1 cellular context compared by ENCODE assay signal in the genomic region with DNA sequence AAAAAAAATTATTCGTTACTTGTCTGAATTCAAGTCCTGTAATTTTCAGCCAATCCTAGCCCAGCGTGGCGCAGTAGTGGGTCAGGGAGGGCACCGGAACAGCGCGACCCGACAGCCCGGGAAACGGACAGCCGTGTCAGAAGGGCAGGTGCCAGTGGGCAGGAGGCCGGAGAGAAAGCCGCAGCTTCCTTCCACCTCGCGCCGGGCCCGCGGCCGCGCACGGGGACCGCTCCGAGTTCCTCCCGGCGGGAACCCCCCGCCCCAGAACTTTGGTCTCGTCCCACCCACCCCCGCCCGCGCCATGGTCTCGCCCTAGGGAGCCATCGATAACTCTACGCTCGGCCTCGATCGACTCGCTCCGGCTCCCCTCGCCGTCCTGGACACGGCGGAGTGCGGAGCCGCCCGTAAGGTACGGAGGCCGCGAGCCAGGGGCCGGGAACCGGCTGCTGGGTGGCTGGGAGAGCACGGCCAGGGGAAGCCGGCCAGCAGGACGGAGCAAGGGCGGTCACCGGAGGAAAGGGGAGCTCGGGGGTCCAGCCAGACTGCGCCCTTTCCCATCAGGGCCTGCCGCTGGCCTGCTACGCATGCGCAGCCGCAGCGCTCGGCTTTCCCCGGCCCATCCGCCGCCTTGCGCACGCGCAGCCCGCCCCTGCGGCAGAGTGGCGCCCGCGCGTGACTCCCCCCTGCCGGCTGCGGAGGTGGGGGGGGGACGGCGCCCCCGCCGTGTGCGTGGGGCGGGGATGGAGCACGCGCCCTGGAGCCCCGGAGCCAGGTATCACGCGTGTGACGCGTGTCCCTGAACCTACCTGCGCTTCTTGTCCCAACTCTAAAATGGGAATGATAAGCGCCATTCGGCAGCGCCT.
A peak's percentile ranks its signal among the peaks of the same experiment; 100 is the strongest.
TF ChIP-seq lines count a peak whose summit lies in the region.

A gene with protein sequence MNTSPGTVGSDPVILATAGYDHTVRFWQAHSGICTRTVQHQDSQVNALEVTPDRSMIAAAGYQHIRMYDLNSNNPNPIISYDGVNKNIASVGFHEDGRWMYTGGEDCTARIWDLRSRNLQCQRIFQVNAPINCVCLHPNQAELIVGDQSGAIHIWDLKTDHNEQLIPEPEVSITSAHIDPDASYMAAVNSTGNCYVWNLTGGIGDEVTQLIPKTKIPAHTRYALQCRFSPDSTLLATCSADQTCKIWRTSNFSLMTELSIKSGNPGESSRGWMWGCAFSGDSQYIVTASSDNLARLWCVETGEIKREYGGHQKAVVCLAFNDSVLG (plus strand): TSS at position 351 of the 863 bp plus-strand sequence. CDS start 632 bp downstream, outside the sequence.

TF ChIP-seq in HepG2, 621 proteins besides CTCF, POLR2A, EP300 and RAD21 (continued from another document and continues in another):
- peak; percentile 64; the same call in 1 of the 2 replicates for TF ChIP-seq ZNF747 (CRISPR knock-in tag; IDR thresholded peaks at IDR 0.05; ENCODE audit: borderline replicate concordance)
- TF ChIP-seq, protein P1, sequence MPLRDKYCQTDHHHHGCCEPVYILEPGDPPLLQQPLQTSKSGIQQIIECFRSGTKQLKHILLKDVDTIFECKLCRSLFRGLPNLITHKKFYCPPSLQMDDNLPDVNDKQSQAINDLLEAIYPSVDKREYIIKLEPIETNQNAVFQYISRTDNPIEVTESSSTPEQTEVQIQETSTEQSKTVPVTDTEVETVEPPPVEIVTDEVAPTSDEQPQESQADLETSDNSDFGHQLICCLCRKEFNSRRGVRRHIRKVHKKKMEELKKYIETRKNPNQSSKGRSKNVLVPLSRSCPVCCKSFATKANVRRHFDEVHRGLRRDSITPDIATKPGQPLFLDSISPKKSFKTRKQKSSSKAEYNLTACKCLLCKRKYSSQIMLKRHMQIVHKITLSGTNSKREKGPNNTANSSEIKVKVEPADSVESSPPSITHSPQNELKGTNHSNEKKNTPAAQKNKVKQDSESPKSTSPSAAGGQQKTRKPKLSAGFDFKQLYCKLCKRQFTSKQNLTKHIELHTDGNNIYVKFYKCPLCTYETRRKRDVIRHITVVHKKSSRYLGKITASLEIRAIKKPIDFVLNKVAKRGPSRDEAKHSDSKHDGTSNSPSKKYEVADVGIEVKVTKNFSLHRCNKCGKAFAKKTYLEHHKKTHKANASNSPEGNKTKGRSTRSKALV (CRISPR knock-in tag; IDR thresholded peaks at IDR 0.05) = no peak
- no peak for TF ChIP-seq SRSF1 (optimal IDR thresholded peaks at IDR 0.05; ENCODE audit: low read depth, low read length)
- no peak for TF ChIP-seq ZSCAN30 (CRISPR knock-in tag; IDR thresholded peaks at IDR 0.05)
- no peak for TF ChIP-seq NFIC (IDR thresholded peaks at IDR 0.05; ENCODE audit: low read length)
- no peak; the same call in none of the 2 replicates for TF ChIP-seq MEIS2 (CRISPR knock-in tag; IDR thresholded peaks at IDR 0.05)
- no peak for TF ChIP-seq ZNF660 (CRISPR knock-in tag; IDR thresholded peaks at IDR 0.05; ENCODE audit: borderline replicate concordance, low read depth)
- TF ChIP-seq ZFP90 (CRISPR knock-in tag; IDR thresholded peaks at IDR 0.05; ENCODE audit: borderline replicate concordance) = peak; percentile 28; the same call in 1 of the 2 replicates
- peak; percentile 86 for TF ChIP-seq FOXK2 (IDR thresholded peaks at IDR 0.05)
- no peak for TF ChIP-seq NFIB (CRISPR knock-in tag; IDR thresholded peaks at IDR 0.05; ENCODE audit: borderline replicate concordance)
- TF ChIP-seq POLR2G (IDR thresholded peaks at IDR 0.05; ENCODE audit: low read depth, low read length) = peak; percentile 87
- TF ChIP-seq ETV5 (CRISPR knock-in tag; IDR thresholded peaks at IDR 0.05; ENCODE audit: borderline replicate concordance) = peak; percentile 9; the same call in 1 of the 2 replicates
- peak; percentile 76; the same call in 1 of the 2 replicates for TF ChIP-seq NFKBIZ (CRISPR knock-in tag; IDR thresholded peaks at IDR 0.05)
- peak; percentile 49 for TF ChIP-seq HOXA3 (CRISPR knock-in tag; IDR thresholded peaks at IDR 0.05)
- TF ChIP-seq, protein P2, sequence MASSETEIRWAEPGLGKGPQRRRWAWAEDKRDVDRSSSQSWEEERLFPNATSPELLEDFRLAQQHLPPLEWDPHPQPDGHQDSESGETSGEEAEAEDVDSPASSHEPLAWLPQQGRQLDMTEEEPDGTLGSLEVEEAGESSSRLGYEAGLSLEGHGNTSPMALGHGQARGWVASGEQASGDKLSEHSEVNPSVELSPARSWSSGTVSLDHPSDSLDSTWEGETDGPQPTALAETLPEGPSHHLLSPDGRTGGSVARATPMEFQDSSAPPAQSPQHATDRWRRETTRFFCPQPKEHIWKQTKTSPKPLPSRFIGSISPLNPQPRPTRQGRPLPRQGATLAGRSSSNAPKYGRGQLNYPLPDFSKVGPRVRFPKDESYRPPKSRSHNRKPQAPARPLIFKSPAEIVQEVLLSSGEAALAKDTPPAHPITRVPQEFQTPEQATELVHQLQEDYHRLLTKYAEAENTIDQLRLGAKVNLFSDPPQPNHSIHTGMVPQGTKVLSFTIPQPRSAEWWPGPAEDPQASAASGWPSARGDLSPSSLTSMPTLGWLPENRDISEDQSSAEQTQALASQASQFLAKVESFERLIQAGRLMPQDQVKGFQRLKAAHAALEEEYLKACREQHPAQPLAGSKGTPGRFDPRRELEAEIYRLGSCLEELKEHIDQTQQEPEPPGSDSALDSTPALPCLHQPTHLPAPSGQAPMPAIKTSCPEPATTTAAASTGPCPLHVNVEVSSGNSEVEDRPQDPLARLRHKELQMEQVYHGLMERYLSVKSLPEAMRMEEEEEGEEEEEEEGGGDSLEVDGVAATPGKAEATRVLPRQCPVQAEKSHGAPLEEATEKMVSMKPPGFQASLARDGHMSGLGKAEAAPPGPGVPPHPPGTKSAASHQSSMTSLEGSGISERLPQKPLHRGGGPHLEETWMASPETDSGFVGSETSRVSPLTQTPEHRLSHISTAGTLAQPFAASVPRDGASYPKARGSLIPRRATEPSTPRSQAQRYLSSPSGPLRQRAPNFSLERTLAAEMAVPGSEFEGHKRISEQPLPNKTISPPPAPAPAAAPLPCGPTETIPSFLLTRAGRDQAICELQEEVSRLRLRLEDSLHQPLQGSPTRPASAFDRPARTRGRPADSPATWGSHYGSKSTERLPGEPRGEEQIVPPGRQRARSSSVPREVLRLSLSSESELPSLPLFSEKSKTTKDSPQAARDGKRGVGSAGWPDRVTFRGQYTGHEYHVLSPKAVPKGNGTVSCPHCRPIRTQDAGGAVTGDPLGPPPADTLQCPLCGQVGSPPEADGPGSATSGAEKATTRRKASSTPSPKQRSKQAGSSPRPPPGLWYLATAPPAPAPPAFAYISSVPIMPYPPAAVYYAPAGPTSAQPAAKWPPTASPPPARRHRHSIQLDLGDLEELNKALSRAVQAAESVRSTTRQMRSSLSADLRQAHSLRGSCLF (CRISPR knock-in tag; IDR thresholded peaks at IDR 0.05; ENCODE audit: borderline replicate concordance) = peak; percentile 18; the same call in 1 of the 2 replicates
- no peak for TF ChIP-seq ZNF484 (CRISPR knock-in tag; IDR thresholded peaks at IDR 0.05; ENCODE audit: borderline replicate concordance, low read depth)
- peak; percentile 90 for TF ChIP-seq ZNF776 (CRISPR knock-in tag; IDR thresholded peaks at IDR 0.05)
- no peak for TF ChIP-seq BORCS8-MEF2B (CRISPR knock-in tag; IDR thresholded peaks at IDR 0.05)
- TF ChIP-seq PHF20 (CRISPR knock-in tag; IDR thresholded peaks at IDR 0.05) = peak; percentile 75; the same call in 1 of the 2 replicates
- no peak for TF ChIP-seq IRX3 (CRISPR knock-in tag; IDR thresholded peaks at IDR 0.05; ENCODE audit: borderline replicate concordance, low read depth)
- TF ChIP-seq SOX6 (IDR thresholded peaks at IDR 0.05) = no peak
- TF ChIP-seq SOX6 (CRISPR knock-in tag; IDR thresholded peaks at IDR 0.05) = peak; percentile 44
- TF ChIP-seq, protein P3, sequence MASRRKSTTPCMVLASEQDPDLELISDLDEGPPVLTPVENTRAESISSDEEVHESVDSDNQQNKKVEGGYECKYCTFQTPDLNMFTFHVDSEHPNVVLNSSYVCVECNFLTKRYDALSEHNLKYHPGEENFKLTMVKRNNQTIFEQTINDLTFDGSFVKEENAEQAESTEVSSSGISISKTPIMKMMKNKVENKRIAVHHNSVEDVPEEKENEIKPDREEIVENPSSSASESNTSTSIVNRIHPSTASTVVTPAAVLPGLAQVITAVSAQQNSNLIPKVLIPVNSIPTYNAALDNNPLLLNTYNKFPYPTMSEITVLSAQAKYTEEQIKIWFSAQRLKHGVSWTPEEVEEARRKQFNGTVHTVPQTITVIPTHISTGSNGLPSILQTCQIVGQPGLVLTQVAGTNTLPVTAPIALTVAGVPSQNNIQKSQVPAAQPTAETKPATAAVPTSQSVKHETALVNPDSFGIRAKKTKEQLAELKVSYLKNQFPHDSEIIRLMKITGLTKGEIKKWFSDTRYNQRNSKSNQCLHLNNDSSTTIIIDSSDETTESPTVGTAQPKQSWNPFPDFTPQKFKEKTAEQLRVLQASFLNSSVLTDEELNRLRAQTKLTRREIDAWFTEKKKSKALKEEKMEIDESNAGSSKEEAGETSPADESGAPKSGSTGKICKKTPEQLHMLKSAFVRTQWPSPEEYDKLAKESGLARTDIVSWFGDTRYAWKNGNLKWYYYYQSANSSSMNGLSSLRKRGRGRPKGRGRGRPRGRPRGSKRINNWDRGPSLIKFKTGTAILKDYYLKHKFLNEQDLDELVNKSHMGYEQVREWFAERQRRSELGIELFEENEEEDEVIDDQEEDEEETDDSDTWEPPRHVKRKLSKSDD (CRISPR knock-in tag; IDR thresholded peaks at IDR 0.05; ENCODE audit: low read depth) = peak; percentile 63; the same call in 1 of the 2 replicates
- peak; percentile 18; the same call in 1 of the 2 replicates for TF ChIP-seq ZNF230 (CRISPR knock-in tag; IDR thresholded peaks at IDR 0.05)
- no peak; the same call in 1 of the 2 replicates for TF ChIP-seq ISL2 (CRISPR knock-in tag; IDR thresholded peaks at IDR 0.05)
- TF ChIP-seq ARHGAP35 (CRISPR knock-in tag; IDR thresholded peaks at IDR 0.05; ENCODE audit: borderline replicate concordance) = no peak
- peak; percentile 100 for TF ChIP-seq PHF8 (CRISPR knock-in tag; IDR thresholded peaks at IDR 0.05)
- TF ChIP-seq, protein P4, sequence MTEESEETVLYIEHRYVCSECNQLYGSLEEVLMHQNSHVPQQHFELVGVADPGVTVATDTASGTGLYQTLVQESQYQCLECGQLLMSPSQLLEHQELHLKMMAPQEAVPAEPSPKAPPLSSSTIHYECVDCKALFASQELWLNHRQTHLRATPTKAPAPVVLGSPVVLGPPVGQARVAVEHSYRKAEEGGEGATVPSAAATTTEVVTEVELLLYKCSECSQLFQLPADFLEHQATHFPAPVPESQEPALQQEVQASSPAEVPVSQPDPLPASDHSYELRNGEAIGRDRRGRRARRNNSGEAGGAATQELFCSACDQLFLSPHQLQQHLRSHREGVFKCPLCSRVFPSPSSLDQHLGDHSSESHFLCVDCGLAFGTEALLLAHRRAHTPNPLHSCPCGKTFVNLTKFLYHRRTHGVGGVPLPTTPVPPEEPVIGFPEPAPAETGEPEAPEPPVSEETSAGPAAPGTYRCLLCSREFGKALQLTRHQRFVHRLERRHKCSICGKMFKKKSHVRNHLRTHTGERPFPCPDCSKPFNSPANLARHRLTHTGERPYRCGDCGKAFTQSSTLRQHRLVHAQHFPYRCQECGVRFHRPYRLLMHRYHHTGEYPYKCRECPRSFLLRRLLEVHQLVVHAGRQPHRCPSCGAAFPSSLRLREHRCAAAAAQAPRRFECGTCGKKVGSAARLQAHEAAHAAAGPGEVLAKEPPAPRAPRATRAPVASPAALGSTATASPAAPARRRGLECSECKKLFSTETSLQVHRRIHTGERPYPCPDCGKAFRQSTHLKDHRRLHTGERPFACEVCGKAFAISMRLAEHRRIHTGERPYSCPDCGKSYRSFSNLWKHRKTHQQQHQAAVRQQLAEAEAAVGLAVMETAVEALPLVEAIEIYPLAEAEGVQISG (CRISPR knock-in tag; IDR thresholded peaks at IDR 0.05) = peak; percentile 74; the same call in 1 of the 2 replicates
- no peak for TF ChIP-seq FOXK1 (CRISPR knock-in tag; IDR thresholded peaks at IDR 0.05; ENCODE audit: borderline replicate concordance, low read depth)
- TF ChIP-seq ZNF367 (CRISPR knock-in tag; IDR thresholded peaks at IDR 0.05; ENCODE audit: borderline replicate concordance) = no peak
- TF ChIP-seq, protein P5, sequence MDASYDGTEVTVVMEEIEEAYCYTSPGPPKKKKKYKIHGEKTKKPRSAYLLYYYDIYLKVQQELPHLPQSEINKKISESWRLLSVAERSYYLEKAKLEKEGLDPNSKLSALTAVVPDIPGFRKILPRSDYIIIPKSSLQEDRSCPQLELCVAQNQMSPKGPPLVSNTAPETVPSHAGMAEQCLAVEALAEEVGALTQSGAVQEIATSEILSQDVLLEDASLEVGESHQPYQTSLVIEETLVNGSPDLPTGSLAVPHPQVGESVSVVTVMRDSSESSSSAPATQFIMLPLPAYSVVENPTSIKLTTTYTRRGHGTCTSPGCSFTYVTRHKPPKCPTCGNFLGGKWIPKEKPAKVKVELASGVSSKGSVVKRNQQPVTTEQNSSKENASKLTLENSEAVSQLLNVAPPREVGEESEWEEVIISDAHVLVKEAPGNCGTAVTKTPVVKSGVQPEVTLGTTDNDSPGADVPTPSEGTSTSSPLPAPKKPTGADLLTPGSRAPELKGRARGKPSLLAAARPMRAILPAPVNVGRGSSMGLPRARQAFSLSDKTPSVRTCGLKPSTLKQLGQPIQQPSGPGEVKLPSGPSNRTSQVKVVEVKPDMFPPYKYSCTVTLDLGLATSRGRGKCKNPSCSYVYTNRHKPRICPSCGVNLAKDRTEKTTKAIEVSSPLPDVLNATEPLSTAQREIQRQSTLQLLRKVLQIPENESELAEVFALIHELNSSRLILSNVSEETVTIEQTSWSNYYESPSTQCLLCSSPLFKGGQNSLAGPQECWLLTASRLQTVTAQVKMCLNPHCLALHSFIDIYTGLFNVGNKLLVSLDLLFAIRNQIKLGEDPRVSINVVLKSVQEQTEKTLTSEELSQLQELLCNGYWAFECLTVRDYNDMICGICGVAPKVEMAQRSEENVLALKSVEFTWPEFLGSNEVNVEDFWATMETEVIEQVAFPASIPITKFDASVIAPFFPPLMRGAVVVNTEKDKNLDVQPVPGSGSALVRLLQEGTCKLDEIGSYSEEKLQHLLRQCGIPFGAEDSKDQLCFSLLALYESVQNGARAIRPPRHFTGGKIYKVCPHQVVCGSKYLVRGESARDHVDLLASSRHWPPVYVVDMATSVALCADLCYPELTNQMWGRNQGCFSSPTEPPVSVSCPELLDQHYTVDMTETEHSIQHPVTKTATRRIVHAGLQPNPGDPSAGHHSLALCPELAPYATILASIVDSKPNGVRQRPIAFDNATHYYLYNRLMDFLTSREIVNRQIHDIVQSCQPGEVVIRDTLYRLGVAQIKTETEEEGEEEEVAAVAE (CRISPR knock-in tag; IDR thresholded peaks at IDR 0.05; ENCODE audit: borderline replicate concordance) = peak; percentile 64; the same call in 1 of the 2 replicates
- peak; percentile 98 for TF ChIP-seq ZFY (CRISPR knock-in tag; IDR thresholded peaks at IDR 0.05)
- peak; percentile 83 for TF ChIP-seq ZNF790 (CRISPR knock-in tag; IDR thresholded peaks at IDR 0.05; ENCODE audit: borderline replicate concordance)
- TF ChIP-seq, protein P6, sequence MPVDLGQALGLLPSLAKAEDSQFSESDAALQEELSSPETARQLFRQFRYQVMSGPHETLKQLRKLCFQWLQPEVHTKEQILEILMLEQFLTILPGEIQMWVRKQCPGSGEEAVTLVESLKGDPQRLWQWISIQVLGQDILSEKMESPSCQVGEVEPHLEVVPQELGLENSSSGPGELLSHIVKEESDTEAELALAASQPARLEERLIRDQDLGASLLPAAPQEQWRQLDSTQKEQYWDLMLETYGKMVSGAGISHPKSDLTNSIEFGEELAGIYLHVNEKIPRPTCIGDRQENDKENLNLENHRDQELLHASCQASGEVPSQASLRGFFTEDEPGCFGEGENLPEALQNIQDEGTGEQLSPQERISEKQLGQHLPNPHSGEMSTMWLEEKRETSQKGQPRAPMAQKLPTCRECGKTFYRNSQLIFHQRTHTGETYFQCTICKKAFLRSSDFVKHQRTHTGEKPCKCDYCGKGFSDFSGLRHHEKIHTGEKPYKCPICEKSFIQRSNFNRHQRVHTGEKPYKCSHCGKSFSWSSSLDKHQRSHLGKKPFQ (CRISPR knock-in tag; IDR thresholded peaks at IDR 0.05; ENCODE audit: insufficient replicate concordance) = peak; percentile 49
- TF ChIP-seq MAFF (IDR thresholded peaks at IDR 0.05; ENCODE audit: low read depth, low read length) = no peak
- no peak for TF ChIP-seq ZNF678 (CRISPR knock-in tag; IDR thresholded peaks at IDR 0.05)
